In the genomic region with DNA sequence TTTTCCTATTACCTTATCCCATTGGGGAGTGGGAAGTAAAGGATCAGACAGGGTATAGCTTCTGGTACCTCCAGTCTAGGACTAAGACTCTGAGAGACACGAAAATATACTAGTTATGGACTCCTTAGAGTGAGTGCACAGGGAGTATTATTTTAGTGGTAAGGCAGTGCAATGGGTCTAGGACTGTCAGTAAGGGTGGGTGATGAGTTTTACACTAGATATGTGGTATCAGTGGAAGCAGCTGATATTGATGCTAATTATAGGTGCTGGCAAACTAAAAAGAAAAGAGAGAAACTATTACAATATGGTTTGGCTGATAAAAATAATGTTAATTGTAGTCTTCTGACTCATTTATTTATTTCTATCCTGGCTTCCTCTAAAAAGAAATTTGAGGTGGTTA, we compare ENCODE assay signal across 20 cellular contexts.
"Had no signal": no experiment of that assay in that cellular context is flagged by ENCODE, and none has a peak within 500 bp of the region (broad histone marks: within the 10 kb centered on the region; RNA-seq: fewer than 3 reads in every experiment).

No MANE protein-coding gene starts in this region.

- H3K4me3 ChIP-seq: MG63 had no signal

- H3K9ac ChIP-seq: SK-N-SH had no signal

- H3K27ac ChIP-seq: HL-60, RWPE1 had no signal

- FAIRE-seq: HTR-8/SVneo had no signal

- H3K9me3 ChIP-seq: MG63, SK-N-SH had no signal

- DNase-seq: KG1, MG63, NCI-H1092, NCI-H1436 treated with DMSO at 0.1 percent for 48 hours, NCI-H1694, NCI-H187 treated with DMSO at 0.1 percent for 48 hours, NCI-H2081, NCI-H2107, NCI-H2227 treated with DMSO at 0.1 percent for 48 hours, NCI-H524, NCI-H526 treated with DMSO at 0.1 percent for 48 hours, NCI-H774, PC-3, SHP77, SK-N-SH, SW 1271 had no signal

- H3K27me3 ChIP-seq: MG63 had no signal

- H3K36me3 ChIP-seq: MG63 had no signal

- H3K4me2 ChIP-seq: SK-N-SH had no signal

- ATAC-seq: Panc1, PC-3 had no signal
